29 cellular contexts compared by ENCODE assay signal in the genomic region with DNA sequence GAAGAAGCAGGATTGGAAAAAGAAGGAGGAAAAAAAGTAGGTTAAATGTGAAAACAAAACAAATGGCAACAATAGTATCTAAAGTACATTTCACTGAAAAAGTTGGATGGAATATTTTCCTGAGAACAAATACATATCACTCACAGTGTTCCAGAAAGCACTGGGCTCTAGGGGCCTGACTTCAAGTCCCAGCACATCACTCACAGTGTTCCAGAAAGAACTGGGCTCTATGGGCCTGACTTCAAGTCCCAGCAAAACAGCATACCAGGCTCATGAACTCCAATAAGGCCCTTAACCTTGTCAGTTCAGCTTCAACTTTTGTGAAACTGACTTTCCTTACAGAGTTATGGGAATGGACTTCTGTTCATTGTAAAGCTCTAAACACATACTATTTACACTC.
"Had no signal": no experiment of that assay in that cellular context is flagged by ENCODE, and none has a peak within 500 bp of the region (broad histone marks: within the 10 kb centered on the region; RNA-seq: fewer than 3 reads in every experiment).

No MANE protein-coding gene starts in this region.

- H3K4me3 Mint-ChIP-seq: activated B cell treated with CpG ODN at 0.5 μM for 24 hours; activated CD4-positive, alpha-beta memory T cell treated with anti-CD3 and anti-CD28 coated beads for 36 hours; activated CD4-positive, alpha-beta T cell treated with anti-CD3 and anti-CD28 coated beads for 36 hours; activated naive CD4-positive, alpha-beta T cell treated with anti-CD3 and anti-CD28 coated beads, Interleukin-2, amount 10 ng/mL, durations not matched to agents 7 days and 5 days; activated T-cell treated with anti-CD3 and anti-CD28 coated beads, Interleukin-2, amount 50 U/mL, for 72 hours; effector memory CD8-positive, alpha-beta T cell; immature natural killer cell; mesothelial cell of epicardium; natural killer cell treated with Interleukin-12 subunit alpha and Interleukin-12 subunit beta and Interleukin-15 and Interleukin-18, amount 100 ng/mL, for 72 hours; stimulated activated naive B cell treated with anti-CD40 and anti-IgM and Interleukin-4, amounts not matched to agents 10 μg/mL and 1 μg/mL and 100 μg/mL, for 72 hours had no signal

- DNase-seq: activated B cell treated with CpG ODN at 0.5 μM for 24 hours; activated CD4-positive, alpha-beta memory T cell treated with anti-CD3 and anti-CD28 coated beads for 36 hours; activated CD4-positive, alpha-beta T cell treated with anti-CD3 and anti-CD28 coated beads for 36 hours; activated effector memory CD4-positive, alpha-beta T cell treated with anti-CD3 and anti-CD28 coated beads, Interleukin-2, amount 50 U/mL, for 16 hours; activated naive CD4-positive, alpha-beta T cell treated with anti-CD3 and anti-CD28 coated beads, Interleukin-2, amount 10 ng/mL, durations not matched to agents 7 days and 5 days; activated T-cell treated with anti-CD3 and anti-CD28 coated beads, Interleukin-2, amount 50 U/mL, for 72 hours; amygdala; body of pancreas; central memory CD4-positive, alpha-beta T cell; effector memory CD8-positive, alpha-beta T cell; glutamatergic neuron; immature natural killer cell; left lung; mammary epithelial cell; ovary; sigmoid colon; stimulated activated CD4-positive, alpha-beta T cell treated with anti-CD3 and anti-CD28 coated beads, Interleukin-2, amount 100 ng/mL, for 48 hours; stimulated activated CD8-positive, alpha-beta memory T cell treated with anti-CD3 and anti-CD28 coated beads, Interleukin-4, amount 100 ng/mL, for 48 hours; stimulated activated naive B cell treated with anti-CD40 and anti-IgM and Interleukin-4, amounts not matched to agents 10 μg/mL and 1 μg/mL and 100 μg/mL, for 72 hours; T-helper 9 cell had no signal

- FAIRE-seq: endothelial cell of umbilical vein, frontal cortex, urothelium cell line had no signal

- H3K36me3 ChIP-seq: esophagus muscularis mucosa, left lung, neutrophil, ovary, tibial nerve had no signal

- H3K36me3 Mint-ChIP-seq: activated CD4-positive, alpha-beta memory T cell treated with anti-CD3 and anti-CD28 coated beads for 36 hours; activated naive CD4-positive, alpha-beta T cell treated with anti-CD3 and anti-CD28 coated beads, Interleukin-2, amount 10 ng/mL, durations not matched to agents 7 days and 5 days; immature natural killer cell; mesothelial cell of epicardium; natural killer cell treated with Interleukin-12 subunit alpha and Interleukin-12 subunit beta and Interleukin-15 and Interleukin-18, amount 100 ng/mL, for 72 hours; stimulated activated naive B cell treated with anti-CD40 and anti-IgM and Interleukin-4, amounts not matched to agents 10 μg/mL and 1 μg/mL and 100 μg/mL, for 72 hours had no signal

- H3K27ac ChIP-seq: body of pancreas, esophagus muscularis mucosa, hepatocyte, left lung, neutrophil, ovary, sigmoid colon had no signal

- H3K4me3 ChIP-seq: body of pancreas, esophagus muscularis mucosa, hepatocyte, left lung, ovary, sigmoid colon, tibial nerve had no signal

- H3K27ac Mint-ChIP-seq: activated B cell treated with CpG ODN at 0.5 μM for 24 hours; activated CD4-positive, alpha-beta memory T cell treated with anti-CD3 and anti-CD28 coated beads for 36 hours; activated CD4-positive, alpha-beta T cell treated with anti-CD3 and anti-CD28 coated beads for 36 hours; activated naive CD4-positive, alpha-beta T cell treated with anti-CD3 and anti-CD28 coated beads, Interleukin-2, amount 10 ng/mL, durations not matched to agents 7 days and 5 days; activated T-cell treated with anti-CD3 and anti-CD28 coated beads, Interleukin-2, amount 50 U/mL, for 72 hours; effector memory CD8-positive, alpha-beta T cell; immature natural killer cell; mesothelial cell of epicardium; natural killer cell treated with Interleukin-12 subunit alpha and Interleukin-12 subunit beta and Interleukin-15 and Interleukin-18, amount 100 ng/mL, for 72 hours; stimulated activated naive B cell treated with anti-CD40 and anti-IgM and Interleukin-4, amounts not matched to agents 10 μg/mL and 1 μg/mL and 100 μg/mL, for 72 hours had no signal

- ATAC-seq: activated CD4-positive, alpha-beta T cell treated with anti-CD3 and anti-CD28 coated beads for 36 hours; activated T-cell treated with anti-CD3 and anti-CD28 coated beads, Interleukin-2, amount 50 U/mL, for 72 hours; body of pancreas; effector memory CD8-positive, alpha-beta T cell; left lung; natural killer cell treated with Interleukin-12 subunit alpha and Interleukin-12 subunit beta and Interleukin-15 and Interleukin-18, amount 100 ng/mL, for 72 hours; stimulated activated naive B cell treated with anti-CD40 and anti-IgM and Interleukin-4, amounts not matched to agents 10 μg/mL and 1 μg/mL and 100 μg/mL, for 72 hours had no signal

- H3K4me1 Mint-ChIP-seq: activated B cell treated with CpG ODN at 0.5 μM for 24 hours; activated CD4-positive, alpha-beta T cell treated with anti-CD3 and anti-CD28 coated beads for 36 hours; activated naive CD4-positive, alpha-beta T cell treated with anti-CD3 and anti-CD28 coated beads, Interleukin-2, amount 10 ng/mL, durations not matched to agents 7 days and 5 days; immature natural killer cell; stimulated activated naive B cell treated with anti-CD40 and anti-IgM and Interleukin-4, amounts not matched to agents 10 μg/mL and 1 μg/mL and 100 μg/mL, for 72 hours had no signal

- H3K27me3 ChIP-seq: body of pancreas, esophagus muscularis mucosa, hepatocyte, left lung, neutrophil, ovary, sigmoid colon, tibial nerve had no signal

- H3K9me3 Mint-ChIP-seq: activated B cell treated with CpG ODN at 0.5 μM for 24 hours; activated CD4-positive, alpha-beta memory T cell treated with anti-CD3 and anti-CD28 coated beads for 36 hours; activated naive CD4-positive, alpha-beta T cell treated with anti-CD3 and anti-CD28 coated beads, Interleukin-2, amount 10 ng/mL, durations not matched to agents 7 days and 5 days; activated T-cell treated with anti-CD3 and anti-CD28 coated beads, Interleukin-2, amount 50 U/mL, for 72 hours; effector memory CD8-positive, alpha-beta T cell; immature natural killer cell; mesothelial cell of epicardium; stimulated activated naive B cell treated with anti-CD40 and anti-IgM and Interleukin-4, amounts not matched to agents 10 μg/mL and 1 μg/mL and 100 μg/mL, for 72 hours had no signal

- H3K9me3 ChIP-seq: body of pancreas, esophagus muscularis mucosa, left lung, neutrophil, ovary, sigmoid colon, tibial nerve had no signal

- H3K27me3 Mint-ChIP-seq: activated B cell treated with CpG ODN at 0.5 μM for 24 hours; activated CD4-positive, alpha-beta memory T cell treated with anti-CD3 and anti-CD28 coated beads for 36 hours; activated CD4-positive, alpha-beta T cell treated with anti-CD3 and anti-CD28 coated beads for 36 hours; activated naive CD4-positive, alpha-beta T cell treated with anti-CD3 and anti-CD28 coated beads, Interleukin-2, amount 10 ng/mL, durations not matched to agents 7 days and 5 days had no signal

- H3K4me1 ChIP-seq: left lung had no signal
